Comparison of ENCODE assay signal across 8 cellular contexts in the genomic region with DNA sequence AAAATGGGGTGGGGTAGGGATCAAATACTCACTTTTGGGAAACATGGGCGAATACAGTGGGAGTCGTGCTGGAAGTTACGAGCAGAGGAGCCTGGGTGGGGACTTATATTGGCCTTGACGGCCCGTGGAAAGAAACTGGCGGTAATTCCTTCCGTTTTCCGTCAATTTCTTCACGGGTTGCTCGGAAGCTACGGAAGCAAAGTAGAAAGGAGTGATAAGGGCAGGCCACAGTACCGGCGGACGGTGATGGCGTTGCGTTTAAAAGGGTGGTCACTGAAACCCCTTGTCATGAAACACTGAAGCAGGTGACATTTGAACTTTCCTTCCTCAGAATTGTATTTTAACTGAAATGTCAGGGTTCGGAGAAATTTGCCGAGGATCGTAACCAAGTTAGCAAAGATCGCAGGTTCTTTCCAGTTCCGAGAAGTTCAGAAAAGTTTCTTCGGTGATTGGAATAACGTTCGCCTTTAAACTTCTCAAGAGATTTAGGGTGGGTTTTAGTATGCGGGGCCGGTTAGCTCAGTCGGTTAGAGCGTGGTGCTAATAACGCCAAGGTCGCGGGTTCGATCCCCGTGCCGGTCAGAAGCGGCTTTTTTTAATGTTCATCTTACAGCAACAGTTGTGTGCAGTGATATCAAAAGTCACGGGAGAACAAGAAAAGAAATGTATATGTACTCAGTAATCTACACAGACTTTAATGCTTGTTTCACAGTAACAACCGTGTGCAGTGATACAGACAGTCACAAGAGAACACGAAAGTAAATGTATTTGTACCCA.
DNase-seq lines count a peak whose midpoint lies in the region; ATAC-seq and TF ChIP-seq lines count a peak whose summit lies in the region.
"Not testable (repeated sequence)": the region's sequence is repeated elsewhere in the genome, so short reads cannot be mapped to it uniquely, and the experiment has no call there.

No MANE protein-coding gene starts in this region.

- TF ChIP-seq RAD21 in SK-N-SH (IDR thresholded peaks at IDR 0.05; ENCODE audit: low read length), result not testable (repeated sequence)

- not testable (repeated sequence) for H3K9me3 Mint-ChIP-seq in HFFc6; effector memory CD8-positive, alpha-beta T cell
- peaks cover 12% of the 10 kb centered on the region for H3K9me3 Mint-ChIP-seq in activated naive CD4-positive, alpha-beta T cell treated with anti-CD3 and anti-CD28 coated beads, Interleukin-2, amount 50 U/mL, for 24 hours
- H3K9me3 Mint-ChIP-seq in nephron progenitor cell, result peaks cover 16% of the 10 kb centered on the region
- H3K9me3 Mint-ChIP-seq in stimulated activated naive CD8-positive, alpha-beta T cell treated with anti-CD3 and anti-CD28 coated beads, Interleukin-15, Interleukin-2, amounts not matched to agents 100 ng/mL and 50 ng/mL, for 24 hours, result peaks cover 17% of the 10 kb centered on the region

- not testable (repeated sequence) for TF ChIP-seq CTCF in HFFc6 (IDR thresholded peaks at IDR 0.05); SK-N-SH (IDR thresholded peaks at IDR 0.05); hepatocyte (IDR thresholded peaks at IDR 0.05; ENCODE audit: poor library complexity); nephron progenitor cell (IDR thresholded peaks at IDR 0.05)

- 0 out of 2 replicates have a peak overlapping the region, but pooled peaks have one; percentile 43 for H2AFZ ChIP-seq in SK-N-SH (ENCODE audit: low read depth)
- not testable (repeated sequence) for H2AFZ ChIP-seq in hepatocyte

- H3K9ac ChIP-seq in SK-N-SH, result not testable (repeated sequence)

- not testable (repeated sequence) for H3K79me2 ChIP-seq in SK-N-SH (ENCODE audit: insufficient read depth); hepatocyte

- H3K4me3 Mint-ChIP-seq in HFFc6 (peak overlapping the region; percentile 92), nephron progenitor cell (peak overlapping the region; percentile 71)
- H3K4me3 Mint-ChIP-seq in activated naive CD4-positive, alpha-beta T cell treated with anti-CD3 and anti-CD28 coated beads, Interleukin-2, amount 50 U/mL, for 24 hours, result peak overlapping the region; percentile 47
- H3K4me3 Mint-ChIP-seq in effector memory CD8-positive, alpha-beta T cell, result peak overlapping the region; percentile 29 to 54
- H3K4me3 Mint-ChIP-seq in stimulated activated naive CD8-positive, alpha-beta T cell treated with anti-CD3 and anti-CD28 coated beads, Interleukin-15, Interleukin-2, amounts not matched to agents 100 ng/mL and 50 ng/mL, for 24 hours, result peak overlapping the region; percentile 66

- not testable (repeated sequence) for H3K4me1 Mint-ChIP-seq in HFFc6 (ENCODE audit: low read depth); effector memory CD8-positive, alpha-beta T cell (ENCODE audit: low read depth in 2 of 2); nephron progenitor cell; stimulated activated naive CD8-positive, alpha-beta T cell treated with anti-CD3 and anti-CD28 coated beads, Interleukin-15, Interleukin-2, amounts not matched to agents 100 ng/mL and 50 ng/mL, for 24 hours (ENCODE audit: low read depth)
- H3K4me1 Mint-ChIP-seq in activated naive CD4-positive, alpha-beta T cell treated with anti-CD3 and anti-CD28 coated beads, Interleukin-2, amount 50 U/mL, for 24 hours, result peaks cover 10% of the 10 kb centered on the region

- H3K4me1 ChIP-seq in SK-N-SH (ENCODE audit: control insufficient read depth in 1 of 2, insufficient read depth in 2 of 2, low read depth in 1 of 2, low read length in 1 of 2); hepatocyte (ENCODE audit: insufficient read depth): not testable (repeated sequence)

- POLR2A ChIA-PET in SK-N-SH (lab: Yijun Ruan, JAX), result not testable (repeated sequence)

- H3K27me3 Mint-ChIP-seq in HFFc6 (ENCODE audit: insufficient read depth), result peaks cover 32% of the 10 kb centered on the region
- H3K27me3 Mint-ChIP-seq in activated naive CD4-positive, alpha-beta T cell treated with anti-CD3 and anti-CD28 coated beads, Interleukin-2, amount 50 U/mL, for 24 hours, result peaks cover 29% of the 10 kb centered on the region
- peaks cover 28 to 34% of the 10 kb centered on the region in 2 donors for H3K27me3 Mint-ChIP-seq in effector memory CD8-positive, alpha-beta T cell
- H3K27me3 Mint-ChIP-seq in nephron progenitor cell (ENCODE audit: low read depth, poor library complexity), result peaks cover 30% of the 10 kb centered on the region
- H3K27me3 Mint-ChIP-seq in stimulated activated naive CD8-positive, alpha-beta T cell treated with anti-CD3 and anti-CD28 coated beads, Interleukin-15, Interleukin-2, amounts not matched to agents 100 ng/mL and 50 ng/mL, for 24 hours, result peaks cover 31% of the 10 kb centered on the region

- not testable (repeated sequence) for H3K4me3 ChIP-seq in SK-N-SH (ENCODE audit: low read depth in 2 of 2, low read length in 1 of 2); hepatocyte

- H3K36me3 Mint-ChIP-seq in HFFc6 (ENCODE audit: low read depth); activated naive CD4-positive, alpha-beta T cell treated with anti-CD3 and anti-CD28 coated beads, Interleukin-2, amount 50 U/mL, for 24 hours; effector memory CD8-positive, alpha-beta T cell (ENCODE audit: insufficient read depth); nephron progenitor cell (ENCODE audit: low read depth); stimulated activated naive CD8-positive, alpha-beta T cell treated with anti-CD3 and anti-CD28 coated beads, Interleukin-15, Interleukin-2, amounts not matched to agents 100 ng/mL and 50 ng/mL, for 24 hours (ENCODE audit: low read depth): not testable (repeated sequence)

- not testable (repeated sequence) for H3K4me2 ChIP-seq in SK-N-SH
- H3K4me2 ChIP-seq in hepatocyte, result peak overlapping the region; percentile 56

- ATAC-seq in effector memory CD8-positive, alpha-beta T cell (replicated peaks), result not testable (repeated sequence)

- H3F3A ChIP-seq in SK-N-SH (replicated peaks; ENCODE audit: insufficient read depth), result peaks cover 14% of the 10 kb centered on the region

- not testable (repeated sequence) for TF ChIP-seq EP300 in SK-N-SH (IDR thresholded peaks at IDR 0.05; ENCODE audit: borderline replicate concordance in 1 of 2, low read depth in 1 of 2, low read length in 1 of 2)

- not testable (repeated sequence) for H3K27ac ChIP-seq in SK-N-SH (ENCODE audit: low read depth in 2 of 2, low read length in 1 of 2); hepatocyte

- peaks cover 14% of the 10 kb centered on the region for H3K27me3 ChIP-seq in SK-N-SH (ENCODE audit: insufficient read depth)
- not testable (repeated sequence) for H3K27me3 ChIP-seq in hepatocyte

- H3K27ac Mint-ChIP-seq in HFFc6; activated naive CD4-positive, alpha-beta T cell treated with anti-CD3 and anti-CD28 coated beads, Interleukin-2, amount 50 U/mL, for 24 hours; effector memory CD8-positive, alpha-beta T cell; nephron progenitor cell: not testable (repeated sequence)
- H3K27ac Mint-ChIP-seq in stimulated activated naive CD8-positive, alpha-beta T cell treated with anti-CD3 and anti-CD28 coated beads, Interleukin-15, Interleukin-2, amounts not matched to agents 100 ng/mL and 50 ng/mL, for 24 hours, result peak overlapping the region; percentile 57

- DNase-seq in Daoy (ENCODE audit: low read depth) (peak; percentile 85), HFFc6 (peak; percentile 81)
- not testable (repeated sequence) for DNase-seq in SK-N-SH; effector memory CD8-positive, alpha-beta T cell; hepatocyte (ENCODE audit: low spot score); nephron progenitor cell

- not testable (repeated sequence) for H4K20me1 ChIP-seq in SK-N-SH (ENCODE audit: insufficient read depth); hepatocyte (ENCODE audit: insufficient read depth, poor library complexity, severe bottlenecking)

- H3K9me2 ChIP-seq in SK-N-SH; hepatocyte (replicated peaks; ENCODE audit: insufficient read depth): not testable (repeated sequence)

- CTCF ChIA-PET in SK-N-SH (lab: Yijun Ruan, JAX), result not testable (repeated sequence)

- H3K36me3 ChIP-seq in SK-N-SH (replicated peaks in 1 of 2; ENCODE audit: control insufficient read depth in 1 of 2, insufficient read depth in 2 of 2, low read length in 1 of 2); hepatocyte (replicated peaks; ENCODE audit: insufficient read depth, low read depth): not testable (repeated sequence)

- WGBS in SK-N-SH (ENCODE audit: low lambda C conversion rate), result 25% methylated on average over 38 of the region's 38 CpGs
- 17% methylated on average over 37 of the region's 38 CpGs for WGBS in hepatocyte (ENCODE audit: low lambda C conversion rate, missing lambda C conversion rate)

- H3K9me3 ChIP-seq in SK-N-SH; hepatocyte (ENCODE audit: low read depth): not testable (repeated sequence)

Comparison
In these comparisons a context has a peak if more than half of its experiments do, and no peak if none do; other contexts are left out.
1. H3K4me3 Mint-ChIP-seq: peak in every context shown above with its lines; median percentile 92 in HFFc6; 71 in nephron progenitor cell; 66 in stimulated activated naive CD8-positive, alpha-beta T cell treated with anti-CD3 and anti-CD28 coated beads, Interleukin-15, Interleukin-2, amounts not matched to agents 100 ng/mL and 50 ng/mL, for 24 hours; 47 in activated naive CD4-positive, alpha-beta T cell treated with anti-CD3 and anti-CD28 coated beads, Interleukin-2, amount 50 U/mL, for 24 hours; 42 in effector memory CD8-positive, alpha-beta T cell.